In the genomic region with DNA sequence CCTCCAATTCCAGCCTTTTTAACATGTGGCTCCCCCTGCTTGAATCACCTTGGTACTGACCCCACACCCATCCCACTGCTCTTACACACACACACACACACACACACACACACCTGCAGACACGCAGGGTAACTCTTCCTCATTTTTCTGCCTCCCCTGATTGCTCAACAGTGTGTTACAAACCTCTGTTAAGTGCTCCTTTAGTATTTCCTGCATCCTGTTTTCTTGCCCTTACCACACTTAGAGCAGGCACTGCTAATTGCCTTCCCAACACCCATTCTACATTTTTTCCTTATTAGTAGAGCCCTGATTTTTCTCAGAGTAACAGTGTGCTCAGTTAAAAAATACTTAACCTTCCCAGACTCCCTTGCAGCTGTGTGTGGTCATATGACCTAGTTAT, we compare ENCODE assay signal across 15 cellular contexts.
DNase-seq lines count a peak whose midpoint lies in the region; ATAC-seq and TF ChIP-seq lines count a peak whose summit lies in the region.
"Had no signal": no experiment of that assay in that cellular context is flagged by ENCODE, and none has a peak within 500 bp of the region (broad histone marks: within the 10 kb centered on the region; RNA-seq: fewer than 3 reads in every experiment).

No MANE protein-coding gene starts in this region.

- H3K36me3 ChIP-seq in Loucy (ENCODE audit: insufficient read depth, low read length) (no peaks in the 10 kb centered on the region), left lung (no peaks in the 10 kb centered on the region), colonic mucosa (no peaks in the 10 kb centered on the region), tibial nerve (no peaks in the 10 kb centered on the region)
- H3K36me3 ChIP-seq: Peyer's patch had no signal

- TF ChIP-seq POLR2A in NB4 (IDR thresholded peaks at IDR 0.05; ENCODE audit: extremely low read depth, insufficient read length), result no peak
- TF ChIP-seq POLR2A in tibial nerve (IDR thresholded peaks at IDR 0.05), result no peak

- ATAC-seq in left lung, result peak; percentile 51
- ATAC-seq in GM19395 (IDR thresholded peaks at IDR 0.05; ENCODE audit: unreplicated experiment), result no peak
- ATAC-seq in HG02571 (IDR thresholded peaks at IDR 0.05; ENCODE audit: unreplicated experiment), result no peak

- H3K4me1 ChIP-seq in Loucy (ENCODE audit: insufficient read depth, low read length, poor library complexity, severe bottlenecking) (no peaks in the 10 kb centered on the region), left lung (no peaks in the 10 kb centered on the region), colonic mucosa (no peaks in the 10 kb centered on the region), tibial nerve (no peaks in the 10 kb centered on the region)
- H3K4me1 ChIP-seq: Peyer's patch had no signal

- WGBS in tibial nerve, 2 donors, result 63 to 82% methylated on average over 1 of the region's 1 CpG

- H3K27me3 ChIP-seq in Loucy (ENCODE audit: insufficient read depth, low read length, poor library complexity, severe bottlenecking), result no peaks in the 10 kb centered on the region
- H3K27me3 ChIP-seq in left lung, result no peaks in the 10 kb centered on the region
- no peaks in the 10 kb centered on the region for H3K27me3 ChIP-seq in colonic mucosa
- no peaks in the 10 kb centered on the region for H3K27me3 ChIP-seq in tibial nerve
- H3K27me3 ChIP-seq: Peyer's patch had no signal

- H3K79me2 ChIP-seq in Loucy (ENCODE audit: insufficient read depth, low read length), result no peaks in the 10 kb centered on the region

- no peak for TF ChIP-seq EP300 in tibial nerve (IDR thresholded peaks at IDR 0.05)

- H3K9ac ChIP-seq in Loucy (ENCODE audit: low read depth, low read length, poor library complexity, severe bottlenecking) (no peak overlapping the region), colonic mucosa (ENCODE audit: low read depth in 2 of 2, low read length in 2 of 2) (no peak overlapping the region)

- TF ChIP-seq CTCF in Loucy (conservative IDR thresholded peaks at IDR 0.05; ENCODE audit: low read length) (no peak), NB4 (IDR thresholded peaks at IDR 0.05; ENCODE audit: low read depth, low read length) (no peak), left lung (IDR thresholded peaks at IDR 0.05) (no peak), colonic mucosa (IDR thresholded peaks at IDR 0.05) (no peak), tibial nerve (IDR thresholded peaks at IDR 0.05) (no peak)

- H4K20me1 ChIP-seq in Loucy (ENCODE audit: insufficient read depth, low read length, poor library complexity, severe bottlenecking), result no peaks in the 10 kb centered on the region

- peak overlapping the region; percentile 60; the same call in 1 of the 2 replicates for H2AFZ ChIP-seq in Loucy (ENCODE audit: low read length)

- H3K4me2 ChIP-seq in Loucy (ENCODE audit: low read depth, low read length, poor library complexity, severe bottlenecking), result no peak overlapping the region

- 0 out of 2 replicates have a peak, but pooled peaks cover 4% of the 10 kb centered on the region for H3F3A ChIP-seq in Loucy (ENCODE audit: low read depth)

- no peaks in the 10 kb centered on the region; the same call in 1 of the 2 replicates for H3K9me2 ChIP-seq in Loucy (replicated peaks; ENCODE audit: low read depth, low read length)

- no peak overlapping the region for H3K27ac ChIP-seq in left lung
- no peak overlapping the region for H3K27ac ChIP-seq in colonic mucosa
- H3K27ac ChIP-seq in tibial nerve, result no peak overlapping the region
- H3K27ac ChIP-seq: Peyer's patch had no signal

- DNase-seq in NB4 (ENCODE audit: low read depth) (peak; percentile 56), SKM-1 (lab: John Stamatoyannopoulos, UW; ENCODE audit: unreplicated experiment) (peak; percentile 43), left lung (no peak), colonic mucosa (no peak), tibial nerve (ENCODE audit: low spot score in 2 of 2) (no peak)
- DNase-seq: CD4-positive, CD25-positive, alpha-beta regulatory T cell; NCI-H1417; NCI-H1694 treated with DMSO at 0.1 percent for 48 hours; NCI-H2081 treated with DMSO at 0.1 percent for 48 hours; NCI-H2171 treated with DMSO at 0.1 percent for 48 hours; NCI-H524 treated with DMSO at 0.1 percent for 48 hours; Peyer's patch had no signal

- intact Hi-C loops in left lung (cut with DNase I), result no loop called here
- intact Hi-C loops in colonic mucosa (cut with DNase I), result no loop called here

- H3K9me3 ChIP-seq in Loucy (ENCODE audit: insufficient read depth, low read depth, low read length) (no peaks in the 10 kb centered on the region), left lung (peaks cover 0 to 5% of the 10 kb centered on the region in 2 donors), colonic mucosa (no peaks in the 10 kb centered on the region), tibial nerve (peaks cover 0 to 3% (median 0%) of the 10 kb centered on the region in 4 donors)
- H3K9me3 ChIP-seq: Peyer's patch had no signal

- no peak overlapping the region for H3K4me3 ChIP-seq in Loucy (ENCODE audit: low read length, poor library complexity, severe bottlenecking)
- no peak overlapping the region for H3K4me3 ChIP-seq in NB4 (ENCODE audit: low read depth, low read length)
- H3K4me3 ChIP-seq in left lung, result no peak overlapping the region
- H3K4me3 ChIP-seq in colonic mucosa, result no peak overlapping the region
- no peak overlapping the region for H3K4me3 ChIP-seq in tibial nerve
- H3K4me3 ChIP-seq: Peyer's patch had no signal

Comparison
In these comparisons a context has a peak if more than half of its experiments do, and no peak if none do; other contexts are left out.
1. DNase-seq: peak in NB4 (single experiment) and SKM-1 (single experiment); none in left lung (0 of 2), colonic mucosa (single experiment) and tibial nerve (0 of 2).